Comparison of ENCODE assay signal across 1 cellular context in genomic region chr16:53504161-53504663, GRCh38.
TF ChIP-seq lines count a peak whose summit lies in the region.

No MANE protein-coding gene starts in this region.

TF ChIP-seq in GM23338, 12 proteins besides CTCF, POLR2A, EP300 and RAD21 (continued from another document):
- TF ChIP-seq ZNF462 (CRISPR knock-in tag; IDR thresholded peaks at IDR 0.05) (no peak), POLR2AphosphoS5 (IDR thresholded peaks at IDR 0.05; ENCODE audit: low read depth) (no peak), EZH2 (IDR thresholded peaks at IDR 0.05; ENCODE audit: low read depth, unreplicated experiment) (no peak), ZNF114 (CRISPR knock-in tag; IDR thresholded peaks at IDR 0.05) (no peak), EZH2phosphoT487 (IDR thresholded peaks at IDR 0.05; ENCODE audit: unreplicated experiment) (no peak), ETS1 (IDR thresholded peaks at IDR 0.05) (no peak), STAT1 (IDR thresholded peaks at IDR 0.05; ENCODE audit: unreplicated experiment) (no peak), CREB1 (CRISPR knock-in tag; IDR thresholded peaks at IDR 0.05; ENCODE audit: low read depth) (no peak)
